1 cellular context compared by ENCODE assay signal in genomic region chr2:55097083-55097461, GRCh38.
TF ChIP-seq lines count a peak whose summit lies in the region.

No MANE protein-coding gene starts in this region.

TF ChIP-seq in K562, 482 proteins besides CTCF, POLR2A, EP300 and RAD21 (continued from another document):
- peak; percentile 7; the same call in 1 of the 2 replicates for TF ChIP-seq C11orf30 (IDR thresholded peaks at IDR 0.05; ENCODE audit: low read depth)
- TF ChIP-seq SFPQ (IDR thresholded peaks at IDR 0.05; ENCODE audit: low read depth, low read length), result no peak
- peak; percentile 89 for TF ChIP-seq NFIC (IDR thresholded peaks at IDR 0.05)
- TF ChIP-seq LCOR (CRISPR knock-in tag; IDR thresholded peaks at IDR 0.05), result no peak
- TF ChIP-seq KDM1A (IDR thresholded peaks at IDR 0.05), result peak in 1 of 2 experiments; percentile 7; a peak in 1 of 4 replicates
- no peak for TF ChIP-seq ELK1 (CRISPR knock-in tag; IDR thresholded peaks at IDR 0.05)
- TF ChIP-seq ZC3H4 (CRISPR knock-in tag; IDR thresholded peaks at IDR 0.05; ENCODE audit: borderline replicate concordance), result no peak
- TF ChIP-seq HMG20B (CRISPR knock-in tag; IDR thresholded peaks at IDR 0.05), result no peak
- 0 out of 2 replicates have a peak, but pooled peaks have one; percentile 5 for TF ChIP-seq ZNF175 (CRISPR knock-in tag; IDR thresholded peaks at IDR 0.05; ENCODE audit: low read depth)
- TF ChIP-seq ZNF174 (CRISPR knock-in tag; IDR thresholded peaks at IDR 0.05), result no peak
- no peak for TF ChIP-seq ZNF239 (CRISPR knock-in tag; IDR thresholded peaks at IDR 0.05)
- TF ChIP-seq JUN (IDR thresholded peaks at IDR 0.05; ENCODE audit: borderline replicate concordance, low read depth, low read length), result no peak
- TF ChIP-seq JUN (CRISPR knock-in tag; IDR thresholded peaks at IDR 0.05; ENCODE audit: borderline replicate concordance), result no peak
- TF ChIP-seq, protein P1, sequence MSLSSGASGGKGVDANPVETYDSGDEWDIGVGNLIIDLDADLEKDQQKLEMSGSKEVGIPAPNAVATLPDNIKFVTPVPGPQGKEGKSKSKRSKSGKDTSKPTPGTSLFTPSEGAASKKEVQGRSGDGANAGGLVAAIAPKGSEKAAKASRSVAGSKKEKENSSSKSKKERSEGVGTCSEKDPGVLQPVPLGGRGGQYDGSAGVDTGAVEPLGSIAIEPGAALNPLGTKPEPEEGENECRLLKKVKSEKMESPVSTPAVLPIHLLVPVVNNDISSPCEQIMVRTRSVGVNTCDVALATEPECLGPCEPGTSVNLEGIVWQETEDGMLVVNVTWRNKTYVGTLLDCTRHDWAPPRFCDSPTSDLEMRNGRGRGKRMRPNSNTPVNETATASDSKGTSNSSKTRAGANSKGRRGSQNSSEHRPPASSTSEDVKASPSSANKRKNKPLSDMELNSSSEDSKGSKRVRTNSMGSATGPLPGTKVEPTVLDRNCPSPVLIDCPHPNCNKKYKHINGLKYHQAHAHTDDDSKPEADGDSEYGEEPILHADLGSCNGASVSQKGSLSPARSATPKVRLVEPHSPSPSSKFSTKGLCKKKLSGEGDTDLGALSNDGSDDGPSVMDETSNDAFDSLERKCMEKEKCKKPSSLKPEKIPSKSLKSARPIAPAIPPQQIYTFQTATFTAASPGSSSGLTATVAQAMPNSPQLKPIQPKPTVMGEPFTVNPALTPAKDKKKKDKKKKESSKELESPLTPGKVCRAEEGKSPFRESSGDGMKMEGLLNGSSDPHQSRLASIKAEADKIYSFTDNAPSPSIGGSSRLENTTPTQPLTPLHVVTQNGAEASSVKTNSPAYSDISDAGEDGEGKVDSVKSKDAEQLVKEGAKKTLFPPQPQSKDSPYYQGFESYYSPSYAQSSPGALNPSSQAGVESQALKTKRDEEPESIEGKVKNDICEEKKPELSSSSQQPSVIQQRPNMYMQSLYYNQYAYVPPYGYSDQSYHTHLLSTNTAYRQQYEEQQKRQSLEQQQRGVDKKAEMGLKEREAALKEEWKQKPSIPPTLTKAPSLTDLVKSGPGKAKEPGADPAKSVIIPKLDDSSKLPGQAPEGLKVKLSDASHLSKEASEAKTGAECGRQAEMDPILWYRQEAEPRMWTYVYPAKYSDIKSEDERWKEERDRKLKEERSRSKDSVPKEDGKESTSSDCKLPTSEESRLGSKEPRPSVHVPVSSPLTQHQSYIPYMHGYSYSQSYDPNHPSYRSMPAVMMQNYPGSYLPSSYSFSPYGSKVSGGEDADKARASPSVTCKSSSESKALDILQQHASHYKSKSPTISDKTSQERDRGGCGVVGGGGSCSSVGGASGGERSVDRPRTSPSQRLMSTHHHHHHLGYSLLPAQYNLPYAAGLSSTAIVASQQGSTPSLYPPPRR (CRISPR knock-in tag; IDR thresholded peaks at IDR 0.05; ENCODE audit: borderline replicate concordance), result no peak
- TF ChIP-seq, protein P2, sequence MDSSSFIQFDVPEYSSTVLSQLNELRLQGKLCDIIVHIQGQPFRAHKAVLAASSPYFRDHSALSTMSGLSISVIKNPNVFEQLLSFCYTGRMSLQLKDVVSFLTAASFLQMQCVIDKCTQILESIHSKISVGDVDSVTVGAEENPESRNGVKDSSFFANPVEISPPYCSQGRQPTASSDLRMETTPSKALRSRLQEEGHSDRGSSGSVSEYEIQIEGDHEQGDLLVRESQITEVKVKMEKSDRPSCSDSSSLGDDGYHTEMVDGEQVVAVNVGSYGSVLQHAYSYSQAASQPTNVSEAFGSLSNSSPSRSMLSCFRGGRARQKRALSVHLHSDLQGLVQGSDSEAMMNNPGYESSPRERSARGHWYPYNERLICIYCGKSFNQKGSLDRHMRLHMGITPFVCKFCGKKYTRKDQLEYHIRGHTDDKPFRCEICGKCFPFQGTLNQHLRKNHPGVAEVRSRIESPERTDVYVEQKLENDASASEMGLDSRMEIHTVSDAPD (CRISPR knock-in tag; IDR thresholded peaks at IDR 0.05), result no peak
- no peak for TF ChIP-seq JUNB (CRISPR knock-in tag; conservative IDR thresholded peaks at IDR 0.05)
- TF ChIP-seq CCAR2 (IDR thresholded peaks at IDR 0.05; ENCODE audit: low read depth, low read length), result no peak
- no peak for TF ChIP-seq TSC22D4 (tag; IDR thresholded peaks at IDR 0.05)
- TF ChIP-seq, protein P3, sequence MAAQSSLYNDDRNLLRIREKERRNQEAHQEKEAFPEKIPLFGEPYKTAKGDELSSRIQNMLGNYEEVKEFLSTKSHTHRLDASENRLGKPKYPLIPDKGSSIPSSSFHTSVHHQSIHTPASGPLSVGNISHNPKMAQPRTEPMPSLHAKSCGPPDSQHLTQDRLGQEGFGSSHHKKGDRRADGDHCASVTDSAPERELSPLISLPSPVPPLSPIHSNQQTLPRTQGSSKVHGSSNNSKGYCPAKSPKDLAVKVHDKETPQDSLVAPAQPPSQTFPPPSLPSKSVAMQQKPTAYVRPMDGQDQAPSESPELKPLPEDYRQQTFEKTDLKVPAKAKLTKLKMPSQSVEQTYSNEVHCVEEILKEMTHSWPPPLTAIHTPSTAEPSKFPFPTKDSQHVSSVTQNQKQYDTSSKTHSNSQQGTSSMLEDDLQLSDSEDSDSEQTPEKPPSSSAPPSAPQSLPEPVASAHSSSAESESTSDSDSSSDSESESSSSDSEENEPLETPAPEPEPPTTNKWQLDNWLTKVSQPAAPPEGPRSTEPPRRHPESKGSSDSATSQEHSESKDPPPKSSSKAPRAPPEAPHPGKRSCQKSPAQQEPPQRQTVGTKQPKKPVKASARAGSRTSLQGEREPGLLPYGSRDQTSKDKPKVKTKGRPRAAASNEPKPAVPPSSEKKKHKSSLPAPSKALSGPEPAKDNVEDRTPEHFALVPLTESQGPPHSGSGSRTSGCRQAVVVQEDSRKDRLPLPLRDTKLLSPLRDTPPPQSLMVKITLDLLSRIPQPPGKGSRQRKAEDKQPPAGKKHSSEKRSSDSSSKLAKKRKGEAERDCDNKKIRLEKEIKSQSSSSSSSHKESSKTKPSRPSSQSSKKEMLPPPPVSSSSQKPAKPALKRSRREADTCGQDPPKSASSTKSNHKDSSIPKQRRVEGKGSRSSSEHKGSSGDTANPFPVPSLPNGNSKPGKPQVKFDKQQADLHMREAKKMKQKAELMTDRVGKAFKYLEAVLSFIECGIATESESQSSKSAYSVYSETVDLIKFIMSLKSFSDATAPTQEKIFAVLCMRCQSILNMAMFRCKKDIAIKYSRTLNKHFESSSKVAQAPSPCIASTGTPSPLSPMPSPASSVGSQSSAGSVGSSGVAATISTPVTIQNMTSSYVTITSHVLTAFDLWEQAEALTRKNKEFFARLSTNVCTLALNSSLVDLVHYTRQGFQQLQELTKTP (IDR thresholded peaks at IDR 0.05; ENCODE audit: low read depth in 1 of 2, partially characterized antibody in 2 of 2), result peak in 1 of 2 experiments; percentile 37
- no peak for TF ChIP-seq ZC3H8 (IDR thresholded peaks at IDR 0.05)
- no peak for TF ChIP-seq ZNF143 (CRISPR knock-in tag; IDR thresholded peaks at IDR 0.05)
- TF ChIP-seq CEBPG (CRISPR knock-in tag; IDR thresholded peaks at IDR 0.05), result no peak
- TF ChIP-seq CEBPG (tag; conservative IDR thresholded peaks at IDR 0.05 in 1 of 2, IDR thresholded peaks at IDR 0.05 in 1 of 2), result no peak
- no peak for TF ChIP-seq SIX5 (IDR thresholded peaks at IDR 0.05; ENCODE audit: borderline replicate concordance in 1 of 2, insufficient read depth in 1 of 2, low read depth in 1 of 2, low read length in 2 of 2)
- no peak for TF ChIP-seq ZNF311 (CRISPR knock-in tag; IDR thresholded peaks at IDR 0.05)
- TF ChIP-seq MECOM (CRISPR knock-in tag; IDR thresholded peaks at IDR 0.05), result no peak
- no peak for TF ChIP-seq HCFC1 (IDR thresholded peaks at IDR 0.05; ENCODE audit: low read depth, low read length)
- TF ChIP-seq TSHZ1 (CRISPR knock-in tag; IDR thresholded peaks at IDR 0.05), result no peak
- no peak for TF ChIP-seq CREB3 (tag; conservative IDR thresholded peaks at IDR 0.05; ENCODE audit: low read depth)
- TF ChIP-seq TEAD4 (IDR thresholded peaks at IDR 0.05; ENCODE audit: low read length), result no peak
- no peak for TF ChIP-seq TEAD4 (CRISPR knock-in tag; IDR thresholded peaks at IDR 0.05; ENCODE audit: borderline replicate concordance)
- TF ChIP-seq, protein P4, sequence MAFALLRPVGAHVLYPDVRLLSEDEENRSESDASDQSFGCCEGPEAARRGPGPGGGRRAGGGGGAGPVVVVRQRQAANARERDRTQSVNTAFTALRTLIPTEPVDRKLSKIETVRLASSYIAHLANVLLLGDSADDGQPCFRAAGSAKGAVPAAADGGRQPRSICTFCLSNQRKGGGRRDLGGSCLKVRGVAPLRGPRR (CRISPR knock-in tag; IDR thresholded peaks at IDR 0.05), result no peak
- TF ChIP-seq ZBTB12 (CRISPR knock-in tag; IDR thresholded peaks at IDR 0.05), result no peak
- no peak for TF ChIP-seq ZZZ3 (IDR thresholded peaks at IDR 0.05)
- TF ChIP-seq MEF2D (tag; conservative IDR thresholded peaks at IDR 0.05; ENCODE audit: low read depth), result no peak
- no peak for TF ChIP-seq RHOXF2B (CRISPR knock-in tag; conservative IDR thresholded peaks at IDR 0.05)
TF ChIP-seq in K562: peak in this region for 6.
